ENCODE assay signal across 13 cellular contexts in the genomic region with DNA sequence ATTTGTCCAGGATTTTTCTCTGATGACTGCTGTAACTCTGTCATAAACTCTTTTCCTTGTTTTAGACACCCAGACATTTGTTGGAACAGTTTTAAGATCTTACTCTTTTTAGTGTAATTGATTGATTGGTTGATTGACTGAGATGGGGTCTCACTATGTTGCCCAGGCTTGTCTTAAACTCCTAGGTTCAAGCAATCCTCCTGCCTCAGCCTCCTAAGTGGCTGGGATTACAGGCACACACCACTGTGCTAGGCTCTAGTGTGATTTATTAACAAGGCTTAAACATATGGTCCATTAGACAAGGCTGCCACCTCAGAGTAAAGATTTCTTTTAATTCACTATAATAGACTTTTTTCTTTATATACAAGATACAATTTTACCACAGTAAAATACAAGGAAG.
"Had no signal": no experiment of that assay in that cellular context is flagged by ENCODE, and none has a peak within 500 bp of the region (broad histone marks: within the 10 kb centered on the region; RNA-seq: fewer than 3 reads in every experiment).

No MANE protein-coding gene starts in this region.

- H3K27ac ChIP-seq: coronary artery, epithelial cell of prostate had no signal

- H3K27me3 ChIP-seq: tibial nerve had no signal

- FAIRE-seq: astrocyte had no signal

- ATAC-seq: activated CD8-positive, alpha-beta T cell treated with anti-CD3 and anti-CD28 coated beads for 36 hours; activated naive CD8-positive, alpha-beta T cell treated with anti-CD3 and anti-CD28 coated beads, Interleukin-2, amount 50 U/mL, for 24 hours; left colon; stimulated activated effector memory CD8-positive, alpha-beta T cell treated with anti-CD3 and anti-CD28 coated beads, Interleukin-12 subunit alpha, Interleukin-12 subunit beta, amount 100 ng/mL, for 72 hours had no signal

- DNase-seq: activated CD4-positive, alpha-beta T cell treated with anti-CD3 and anti-CD28 coated beads for 4 hours; activated CD8-positive, alpha-beta memory T cell treated with anti-CD3 and anti-CD28 coated beads, Interleukin-2, amount 50 U/mL, for 4 hours; activated CD8-positive, alpha-beta T cell treated with anti-CD3 and anti-CD28 coated beads for 36 hours; activated naive CD8-positive, alpha-beta T cell treated with anti-CD3 and anti-CD28 coated beads, Interleukin-2, amount 50 U/mL, for 24 hours; effector CD8-positive, alpha-beta T cell; immature natural killer cell; left colon had no signal

- H3K27me3 Mint-ChIP-seq: activated CD8-positive, alpha-beta T cell treated with anti-CD3 and anti-CD28 coated beads for 36 hours; memory B cell had no signal

- H3K27ac Mint-ChIP-seq: activated CD8-positive, alpha-beta T cell treated with anti-CD3 and anti-CD28 coated beads for 36 hours; activated naive CD8-positive, alpha-beta T cell treated with anti-CD3 and anti-CD28 coated beads, Interleukin-2, amount 50 U/mL, for 24 hours; immature natural killer cell; memory B cell; stimulated activated effector memory CD8-positive, alpha-beta T cell treated with anti-CD3 and anti-CD28 coated beads, Interleukin-12 subunit alpha, Interleukin-12 subunit beta, amount 100 ng/mL, for 72 hours had no signal

- H3K4me3 Mint-ChIP-seq: memory B cell had no signal

- H3K9me3 ChIP-seq: tibial nerve had no signal

- H3K9me3 Mint-ChIP-seq: activated CD8-positive, alpha-beta T cell treated with anti-CD3 and anti-CD28 coated beads for 36 hours; activated naive CD8-positive, alpha-beta T cell treated with anti-CD3 and anti-CD28 coated beads, Interleukin-2, amount 50 U/mL, for 24 hours; immature natural killer cell; memory B cell; stimulated activated effector memory CD8-positive, alpha-beta T cell treated with anti-CD3 and anti-CD28 coated beads, Interleukin-12 subunit alpha, Interleukin-12 subunit beta, amount 100 ng/mL, for 72 hours had no signal

- H3K4me3 ChIP-seq: coronary artery had no signal
